In the genomic region with DNA sequence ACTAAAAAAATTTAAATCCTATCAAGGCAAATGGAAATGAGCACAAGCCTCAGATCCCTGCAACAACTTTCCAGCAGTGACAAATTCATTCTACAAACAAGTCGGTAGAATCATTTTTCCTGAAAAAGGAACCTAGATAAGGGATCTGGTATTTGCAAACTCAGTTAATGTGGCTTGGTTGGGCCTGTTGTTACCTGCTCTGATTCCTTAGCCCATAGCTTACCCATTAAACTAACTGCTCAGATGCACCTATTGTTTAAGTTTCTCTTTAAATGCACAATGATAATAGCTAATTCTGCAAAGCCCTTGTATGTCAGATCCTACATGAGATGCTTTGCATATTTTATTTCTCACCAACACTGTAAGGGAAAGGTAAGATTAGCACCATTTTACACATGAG, we compare ENCODE assay signal across 19 cellular contexts.
"Had no signal": no experiment of that assay in that cellular context is flagged by ENCODE, and none has a peak within 500 bp of the region (broad histone marks: within the 10 kb centered on the region; RNA-seq: fewer than 3 reads in every experiment).

No MANE protein-coding gene starts in this region.

- ATAC-seq: lower lobe of right lung; naive thymus-derived CD8-positive, alpha-beta T cell; stimulated activated naive B cell treated with anti-CD40 and anti-IgM and Interleukin-4, amounts not matched to agents 10 μg/mL and 1 μg/mL and 100 μg/mL, for 72 hours had no signal

- H3K9me3 ChIP-seq: left ventricle myocardium inferior, lower lobe of right lung, right atrium auricular region, sigmoid colon, stomach, thoracic aorta, transverse colon had no signal

- H3K27ac Mint-ChIP-seq: naive thymus-derived CD8-positive, alpha-beta T cell; stimulated activated naive B cell treated with anti-CD40 and anti-IgM and Interleukin-4, amounts not matched to agents 10 μg/mL and 1 μg/mL and 100 μg/mL, for 72 hours had no signal

- H3K4me3 ChIP-seq: left ventricle myocardium inferior, lower lobe of right lung, right atrium auricular region, sigmoid colon, skin epidermis, stomach, thoracic aorta, transverse colon had no signal

- H3K4me3 Mint-ChIP-seq: naive thymus-derived CD8-positive, alpha-beta T cell; stimulated activated naive B cell treated with anti-CD40 and anti-IgM and Interleukin-4, amounts not matched to agents 10 μg/mL and 1 μg/mL and 100 μg/mL, for 72 hours had no signal

- H3K36me3 ChIP-seq: left ventricle myocardium inferior, lower lobe of right lung, right atrium auricular region, sigmoid colon, stomach, thoracic aorta, transverse colon had no signal

- H3K27ac ChIP-seq: lower lobe of right lung, right atrium auricular region, sigmoid colon, skin epidermis, stomach, thoracic aorta, transverse colon had no signal

- H3K36me3 Mint-ChIP-seq: naive thymus-derived CD8-positive, alpha-beta T cell; stimulated activated naive B cell treated with anti-CD40 and anti-IgM and Interleukin-4, amounts not matched to agents 10 μg/mL and 1 μg/mL and 100 μg/mL, for 72 hours had no signal

- H3K4me1 Mint-ChIP-seq: naive thymus-derived CD8-positive, alpha-beta T cell; stimulated activated naive B cell treated with anti-CD40 and anti-IgM and Interleukin-4, amounts not matched to agents 10 μg/mL and 1 μg/mL and 100 μg/mL, for 72 hours had no signal

- FAIRE-seq: endometrium, frontal cortex had no signal

- H3K4me1 ChIP-seq: lower lobe of right lung, right atrium auricular region, sigmoid colon, stomach, transverse colon had no signal

- H3K27me3 ChIP-seq: right atrium auricular region, sigmoid colon, stomach, transverse colon had no signal

- DNase-seq: effector memory CD4-positive, alpha-beta T cell; islet precursor cell; left ventricle myocardium inferior; lower lobe of right lung; mesendoderm; naive thymus-derived CD8-positive, alpha-beta T cell; posterior cingulate gyrus; sigmoid colon; stimulated activated CD4-positive, alpha-beta T cell treated with anti-CD3 and anti-CD28 coated beads, Interleukin-2, amount 100 ng/mL, for 24 hours; stimulated activated CD4-positive, alpha-beta T cell treated with anti-CD3 and anti-CD28 coated beads, Interleukin-4, amount 100 ng/mL, for 4 hours; stimulated activated naive B cell treated with anti-CD40 and anti-IgM and Interleukin-4, amounts not matched to agents 10 μg/mL and 1 μg/mL and 100 μg/mL, for 72 hours; stomach; substantia nigra; transverse colon had no signal

- H3K27me3 Mint-ChIP-seq: stimulated activated naive B cell treated with anti-CD40 and anti-IgM and Interleukin-4, amounts not matched to agents 10 μg/mL and 1 μg/mL and 100 μg/mL, for 72 hours had no signal

- H3K9me3 Mint-ChIP-seq: naive thymus-derived CD8-positive, alpha-beta T cell had no signal
